ENCODE assay signal across 8 cellular contexts in the genomic region with DNA sequence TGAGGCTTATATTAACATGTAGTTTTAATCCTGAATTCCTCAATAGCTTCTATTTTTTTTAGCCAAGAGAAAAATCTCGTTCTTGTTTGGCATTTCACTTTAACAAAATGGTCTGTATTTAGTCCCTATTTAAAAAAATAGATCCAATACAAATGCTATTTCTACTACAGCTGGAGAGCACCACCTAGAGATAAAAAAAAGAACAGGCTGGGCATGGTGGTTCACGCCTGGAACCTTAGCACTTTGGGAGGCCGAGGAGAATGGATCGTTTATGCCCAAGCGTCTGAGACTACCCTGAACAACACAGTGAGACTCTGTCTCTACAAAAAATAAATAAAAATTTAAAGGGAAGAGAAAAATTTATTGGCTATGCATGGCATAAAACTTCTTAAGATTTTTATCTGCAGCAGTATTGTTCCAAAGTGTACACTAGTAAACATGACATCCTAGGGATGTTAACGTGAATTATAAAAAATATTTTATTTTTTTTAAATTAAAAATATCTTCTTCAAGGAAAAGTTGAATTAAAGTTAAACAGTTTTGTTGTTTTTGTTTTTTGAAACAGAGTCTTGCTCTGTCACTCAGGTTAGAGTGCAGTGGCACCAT. TPM values are rescaled to one million over a fixed set of nuclear protein-coding genes. Genes with fewer than 3 reads are reported as not detected.
DNase-seq lines count a peak whose midpoint lies in the region; ATAC-seq and TF ChIP-seq lines count a peak whose summit lies in the region.

No MANE protein-coding gene starts in this region.

- ATAC-seq in HG02885 (IDR thresholded peaks at IDR 0.05; ENCODE audit: poor library complexity, unreplicated experiment): no peak
- ATAC-seq in HG02970 (IDR thresholded peaks at IDR 0.05; ENCODE audit: low FRiP score, unreplicated experiment): no peak
- no peak for ATAC-seq in GM21786 (IDR thresholded peaks at IDR 0.05; ENCODE audit: unreplicated experiment)

- TF ChIP-seq CTCF in WI38 (IDR thresholded peaks at IDR 0.05; ENCODE audit: low read depth, low read length) (peak; percentile 51; the same call in 1 of the 2 replicates), kidney epithelial cell (IDR thresholded peaks at IDR 0.05; ENCODE audit: insufficient read depth, low read length, poor library complexity, severe bottlenecking) (peak; percentile 61)

- H3K4me3 ChIP-seq in WI38 (ENCODE audit: low read depth, low read length) (no peak overlapping the region), kidney epithelial cell (ENCODE audit: low read depth, low read length) (no peak overlapping the region)

- H3K36me3 ChIP-seq in kidney epithelial cell (ENCODE audit: control insufficient read depth, insufficient read depth, low read length): no peaks in the 10 kb centered on the region

- no peaks in the 10 kb centered on the region for H3K27me3 ChIP-seq in kidney epithelial cell (ENCODE audit: control insufficient read depth, insufficient read depth, low read length)

- DNase-seq in EL (peak; percentile 60), Kasumi-1 (lab: John Stamatoyannopoulos, UW) (peak; percentile 62 to 76), kidney epithelial cell (ENCODE audit: low read depth) (no peak), anterior cingulate cortex (lab: John Stamatoyannopoulos, UW) (no peak)

RNA-seq across cellular contexts. Expression of a gene that starts 4.4 kb away (rescaled TPM):
- 10.8 and 12.9 TPM in 2 replicates for total RNA-seq in kidney epithelial cell

RNA-seq across cellular contexts. Expression of a gene that starts 5.1 kb away (rescaled TPM):
- total RNA-seq in kidney epithelial cell: 181 and 193 TPM in 2 replicates

RNA-seq across cellular contexts. Expression of a gene that starts 59.9 kb away (rescaled TPM):
- 46.7 and 57.0 TPM in 2 replicates for total RNA-seq in kidney epithelial cell

Comparison
In these comparisons a context has a peak if more than half of its experiments do, and no peak if none do; other contexts are left out.
1. DNase-seq: peak in EL (single experiment) and Kasumi-1 (2 of 2); none in kidney epithelial cell (single experiment) and anterior cingulate cortex (0 of 58).